ENCODE assay signal across 8 cellular contexts in the genomic region with DNA sequence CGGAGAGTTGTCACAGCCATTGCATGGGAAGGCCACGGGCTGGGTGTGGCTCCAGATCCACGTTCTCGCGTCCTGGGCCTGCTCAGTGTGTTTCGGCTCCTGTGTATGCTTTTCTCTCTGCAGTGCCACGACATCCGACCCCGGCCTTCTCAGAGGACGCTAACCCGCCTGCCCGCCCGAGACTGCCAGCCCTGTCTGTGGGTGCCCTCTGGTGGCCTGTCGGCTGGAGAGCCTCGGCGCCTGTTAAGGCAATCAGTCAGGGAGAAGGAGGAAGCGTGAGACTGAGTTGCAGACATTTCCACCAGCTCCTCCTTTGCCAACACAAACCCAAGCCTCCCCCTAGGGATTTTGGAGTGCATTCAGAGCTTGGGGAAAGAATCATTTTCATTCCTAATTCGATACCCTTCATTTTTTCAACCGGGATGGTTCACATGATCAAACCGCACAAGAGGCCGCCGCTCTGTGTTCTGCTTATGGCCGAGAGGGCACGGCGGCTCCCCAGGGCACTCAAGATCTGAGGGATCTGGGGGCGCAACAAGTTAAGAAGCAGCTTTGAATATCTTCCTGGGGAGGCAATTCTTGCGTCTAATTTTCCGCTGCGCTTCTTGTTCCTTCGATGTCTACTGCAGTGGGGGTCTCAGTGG. TPM values are rescaled to one million over a fixed set of nuclear protein-coding genes. Genes with fewer than 3 reads are reported as not detected.
DNase-seq lines count a peak whose midpoint lies in the region; ATAC-seq and TF ChIP-seq lines count a peak whose summit lies in the region.

No MANE protein-coding gene starts in this region.

- ATAC-seq in GM18868 (IDR thresholded peaks at IDR 0.05; ENCODE audit: unreplicated experiment) = peak; percentile 80
- peak; percentile 66 to 84 (median 79) for ATAC-seq in natural killer cell
- ATAC-seq in stimulated activated naive B cell treated with anti-CD40 and anti-IgM and Interleukin-4, amounts not matched to agents 10 μg/mL and 1 μg/mL and 100 μg/mL, for 72 hours (replicated peaks) = peak; percentile 88

- DNase-seq in activated T-cell treated with anti-CD3 and anti-CD28 coated beads, Interleukin-2, amount 50 U/mL, for 24 hours = peak; percentile 79
- DNase-seq in esophagus squamous epithelium (lab: John Stamatoyannopoulos, UW) (peak; percentile 8), natural killer cell (peak; percentile 46)
- peak; percentile 64 for DNase-seq in stimulated activated naive B cell treated with anti-CD40 and anti-IgM and Interleukin-4, amounts not matched to agents 10 μg/mL and 1 μg/mL and 100 μg/mL, for 72 hours

- H3K9me3 Mint-ChIP-seq in activated T-cell treated with anti-CD3 and anti-CD28 coated beads, Interleukin-2, amount 50 U/mL, for 24 hours = no peaks in the 10 kb centered on the region
- H3K9me3 Mint-ChIP-seq in natural killer cell = no peaks in the 10 kb centered on the region
- H3K9me3 Mint-ChIP-seq in stimulated activated naive B cell treated with anti-CD40 and anti-IgM and Interleukin-4, amounts not matched to agents 10 μg/mL and 1 μg/mL and 100 μg/mL, for 72 hours = no peaks in the 10 kb centered on the region

- no peak for TF ChIP-seq POLR2A in esophagus squamous epithelium (IDR thresholded peaks at IDR 0.05)

- WGBS in esophagus squamous epithelium, 2 donors = 40 to 70% methylated on average over 11 to 26 of the region's 30 CpGs

- TF ChIP-seq CTCF in 22Rv1 (IDR thresholded peaks at IDR 0.05) = peak; percentile 93
- TF ChIP-seq CTCF in LNCAP (IDR thresholded peaks at IDR 0.05) = peak; percentile 92
- TF ChIP-seq CTCF in esophagus squamous epithelium (IDR thresholded peaks at IDR 0.05) = peak; percentile 34 to 95 (median 87)
- peak; percentile 51 for TF ChIP-seq CTCF in natural killer cell (IDR thresholded peaks at IDR 0.05)

- H3K4me3 ChIP-seq in esophagus squamous epithelium = no peak overlapping the region

- H3K4me1 Mint-ChIP-seq in activated T-cell treated with anti-CD3 and anti-CD28 coated beads, Interleukin-2, amount 50 U/mL, for 24 hours (ENCODE audit: low read depth) = peaks cover 6% of the 10 kb centered on the region
- H3K4me1 Mint-ChIP-seq in natural killer cell = peaks cover 6% of the 10 kb centered on the region in 2 donors
- H3K4me1 Mint-ChIP-seq in stimulated activated naive B cell treated with anti-CD40 and anti-IgM and Interleukin-4, amounts not matched to agents 10 μg/mL and 1 μg/mL and 100 μg/mL, for 72 hours = peaks cover 2 to 7% of the 10 kb centered on the region in 2 donors

- no peaks in the 10 kb centered on the region for H3K9me3 ChIP-seq in esophagus squamous epithelium

- H3K27me3 ChIP-seq in esophagus squamous epithelium = no peaks in the 10 kb centered on the region

- H3K36me3 ChIP-seq in esophagus squamous epithelium = no peaks in the 10 kb centered on the region

- no peak overlapping the region for H3K27ac Mint-ChIP-seq in activated T-cell treated with anti-CD3 and anti-CD28 coated beads, Interleukin-2, amount 50 U/mL, for 24 hours
- no peak overlapping the region for H3K27ac Mint-ChIP-seq in natural killer cell
- H3K27ac Mint-ChIP-seq in stimulated activated naive B cell treated with anti-CD40 and anti-IgM and Interleukin-4, amounts not matched to agents 10 μg/mL and 1 μg/mL and 100 μg/mL, for 72 hours = no peak overlapping the region

- intact Hi-C loops in esophagus squamous epithelium (cut with DNase I) (loop anchor here (10.0 kb wide), 1 partner anchor 412 kb away; no protein-coding TSS in a partner anchor), natural killer cell (cut with micrococcal nuclease) (loop anchor here (5.0 to 10.0 kb wide), 2 partner anchors 412 to 674 kb away; no protein-coding TSS in a partner anchor)

- H3K36me3 Mint-ChIP-seq in activated T-cell treated with anti-CD3 and anti-CD28 coated beads, Interleukin-2, amount 50 U/mL, for 24 hours (ENCODE audit: low read depth) = no peaks in the 10 kb centered on the region
- no peaks in the 10 kb centered on the region for H3K36me3 Mint-ChIP-seq in natural killer cell
- H3K36me3 Mint-ChIP-seq in stimulated activated naive B cell treated with anti-CD40 and anti-IgM and Interleukin-4, amounts not matched to agents 10 μg/mL and 1 μg/mL and 100 μg/mL, for 72 hours = no peaks in the 10 kb centered on the region

- peaks cover 53% of the 10 kb centered on the region for H3K27me3 Mint-ChIP-seq in activated T-cell treated with anti-CD3 and anti-CD28 coated beads, Interleukin-2, amount 50 U/mL, for 24 hours
- peaks cover 11 to 24% of the 10 kb centered on the region in 2 donors for H3K27me3 Mint-ChIP-seq in natural killer cell (ENCODE audit: low read depth in 2 of 2)
- H3K27me3 Mint-ChIP-seq in stimulated activated naive B cell treated with anti-CD40 and anti-IgM and Interleukin-4, amounts not matched to agents 10 μg/mL and 1 μg/mL and 100 μg/mL, for 72 hours = peaks cover 39 to 54% of the 10 kb centered on the region in 2 donors

- H3K4me3 Mint-ChIP-seq in activated T-cell treated with anti-CD3 and anti-CD28 coated beads, Interleukin-2, amount 50 U/mL, for 24 hours = no peak overlapping the region
- H3K4me3 Mint-ChIP-seq in natural killer cell = no peak overlapping the region
- H3K4me3 Mint-ChIP-seq in stimulated activated naive B cell treated with anti-CD40 and anti-IgM and Interleukin-4, amounts not matched to agents 10 μg/mL and 1 μg/mL and 100 μg/mL, for 72 hours = no peak overlapping the region

- H3K4me1 ChIP-seq in esophagus squamous epithelium = peaks cover 10 to 47% (median 23%) of the 10 kb centered on the region in 3 donors

- H3K27ac ChIP-seq in 22Rv1 = no peak overlapping the region
- peak overlapping the region in 2 of 4 donors; percentile 1 to 51 for H3K27ac ChIP-seq in esophagus squamous epithelium

TF ChIP-seq in PFSK-1, 5 proteins besides CTCF, POLR2A, EP300 and RAD21:
- TF ChIP-seq REST (IDR thresholded peaks at IDR 0.05; ENCODE audit: insufficient read depth in 1 of 2, low read depth in 2 of 2, low read length in 2 of 2) (no peak), POLR2AphosphoS5 (IDR thresholded peaks at IDR 0.05; ENCODE audit: low read depth, low read length) (no peak), FOXP2 (optimal IDR thresholded peaks at IDR 0.05; ENCODE audit: borderline replicate concordance, extremely low read depth, extremely low read length, insufficient read depth) (peak; percentile 60), SIN3A (IDR thresholded peaks at IDR 0.05; ENCODE audit: borderline replicate concordance, insufficient read depth, low read length) (no peak), TAF1 (IDR thresholded peaks at IDR 0.05; ENCODE audit: borderline replicate concordance, insufficient read depth, low read length) (no peak)

RNA-seq across cellular contexts. Expression of gene ZBTB7C, which starts 37.5 kb away (rescaled TPM):
- polyA plus RNA-seq in PFSK-1 (2012; ENCODE audit: insufficient read length, low read depth) = not detected
- total RNA-seq in esophagus squamous epithelium = 10 to 100 TPM; 38.2 to 92.3 (median 52.4) TPM
- total RNA-seq in natural killer cell = under 1 TPM in 1 of 3 donors, not detected in 2; 0.07 TPM

Comparison
In these comparisons a context has a peak if more than half of its experiments do, and no peak if none do; other contexts are left out.
1. DNase-seq: peak in every context shown above with its lines; median percentile 79 in activated T-cell treated with anti-CD3 and anti-CD28 coated beads, Interleukin-2, amount 50 U/mL, for 24 hours; 64 in stimulated activated naive B cell treated with anti-CD40 and anti-IgM and Interleukin-4, amounts not matched to agents 10 μg/mL and 1 μg/mL and 100 μg/mL, for 72 hours; 46 in natural killer cell; 8 in esophagus squamous epithelium.
2. RNA of gene ZBTB7C, which starts 37.5 kb away (total RNA-seq): 38.2 to 92.3 TPM in esophagus squamous epithelium; 0.07 TPM in natural killer cell; every median in the first group is over 10 times any median in the second.
3. Peak in every context shown above with its lines, with median percentiles within 50 percentile points of each other: CTCF ChIP-seq and ATAC-seq.